ENCODE assay signal across 30 cellular contexts in the genomic region with DNA sequence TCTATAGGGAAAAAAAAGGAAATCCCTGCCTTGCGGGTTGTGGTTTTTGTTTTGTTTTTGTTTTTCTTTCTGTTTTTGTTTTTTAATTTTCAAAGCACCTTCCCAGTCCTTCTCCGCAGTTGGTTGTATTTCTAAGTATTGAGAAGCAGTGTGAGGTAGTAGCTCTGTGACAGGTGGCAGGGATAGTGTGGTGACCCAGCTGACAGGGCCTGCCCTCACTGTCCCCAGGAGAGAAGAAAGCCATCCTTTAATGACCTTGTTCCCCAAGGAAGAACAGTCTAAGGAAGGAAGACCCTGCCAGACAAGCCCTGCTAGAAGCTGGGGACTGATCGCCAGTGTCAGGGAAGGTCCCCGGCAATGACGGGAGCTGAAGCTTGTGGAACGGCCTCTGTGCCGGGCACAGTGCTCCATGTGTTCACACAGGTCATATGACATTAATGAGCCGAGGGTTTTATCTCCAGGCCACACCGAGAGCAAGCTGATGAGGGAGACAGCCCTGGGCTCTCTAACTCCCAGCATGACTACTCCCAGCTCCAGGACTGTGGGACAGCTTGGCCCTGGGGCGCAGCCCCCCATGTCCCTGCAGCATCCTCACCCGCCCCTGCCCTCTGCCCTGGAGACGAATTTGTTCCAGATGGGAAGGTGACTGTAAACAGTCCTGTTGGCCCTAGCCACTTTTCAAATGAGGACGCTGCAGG.
DNase-seq lines count a peak whose midpoint lies in the region; ATAC-seq and TF ChIP-seq lines count a peak whose summit lies in the region.
"Had no signal": no experiment of that assay in that cellular context is flagged by ENCODE, and none has a peak within 500 bp of the region (broad histone marks: within the 10 kb centered on the region; RNA-seq: fewer than 3 reads in every experiment).

No MANE protein-coding gene starts in this region.

- 67% methylated on average over 13 of the region's 13 CpGs for WGBS in hepatocyte (ENCODE audit: low lambda C conversion rate, missing lambda C conversion rate)
- 21 to 29% methylated on average over 13 of the region's 13 CpGs for WGBS in aorta, 2 donors

- no peaks in the 10 kb centered on the region for H3K27me3 ChIP-seq in hepatocyte
- no peaks in the 10 kb centered on the region for H3K27me3 ChIP-seq in parathyroid adenoma (ENCODE audit: control insufficient read depth, insufficient read depth, low read length)
- H3K27me3 ChIP-seq in aorta (ENCODE audit: control insufficient read depth in 1 of 2, insufficient read depth in 2 of 2, low read length in 1 of 2), result no peaks in the 10 kb centered on the region
- H3K27me3 ChIP-seq: dorsolateral prefrontal cortex, pancreas, sigmoid colon, tibial artery had no signal

- H2AFZ ChIP-seq in hepatocyte (no peak overlapping the region), parathyroid adenoma (peak overlapping the region; percentile 59)
- H2AFZ ChIP-seq: GM23248 had no signal

- no peak overlapping the region for H3K9ac ChIP-seq in parathyroid adenoma
- H3K9ac ChIP-seq: GM23248 had no signal

- DNase-seq in Right ventricle myocardium inferior (ENCODE audit: missing footprints) (no peak), cardiac septum (ENCODE audit: low spot score) (no peak), hepatocyte (ENCODE audit: low spot score) (no peak), aorta (no peak), NCI-H2081 (lab: John Stamatoyannopoulos, UW) (no peak)
- no peak for DNase-seq in activated naive CD8-positive, alpha-beta T cell treated with anti-CD3 and anti-CD28 coated beads for 36 hours
- DNase-seq in activated CD4-positive, CD25-positive, alpha-beta regulatory T cell treated with anti-CD3 and anti-CD28 coated beads, Interleukin-2, amount 50 U/mL, for 72 hours, result no peak
- DNase-seq: activated CD4-positive, alpha-beta T cell treated with anti-CD3 and anti-CD28 coated beads for 48 hours; activated gamma-delta T cell treated with Interleukin-2 at 50 U/mL for 16 hours; activated naive CD8-positive, alpha-beta T cell treated with anti-CD3 and anti-CD28 coated beads, Interleukin-2, amount 50 U/mL, for 24 hours; activated T-cell treated with anti-CD3 and anti-CD28 coated beads, Interleukin-2, amount 50 U/mL, for 4 hours; CD8-positive, alpha-beta memory T cell; DMS153; dorsolateral prefrontal cortex; GM23248; head of caudate nucleus; KG1; naive thymus-derived CD8-positive, alpha-beta T cell; NCI-H1417; NCI-H2029 treated with DMSO at 0.1 percent for 48 hours; NCI-H345; NCI-H774; pancreas; sigmoid colon; stimulated activated CD4-positive, alpha-beta T cell treated with anti-CD3 and anti-CD28 coated beads, Interleukin-15, amount 100 ng/mL, for 24 hours; stimulated activated naive CD8-positive, alpha-beta T cell treated with anti-CD3 and anti-CD28 coated beads, Interleukin-15, Interleukin-2, amounts not matched to agents 100 U/mL and 50 U/mL, for 24 hours; tibial artery had no signal

- no peak overlapping the region for H3K27ac Mint-ChIP-seq in activated naive CD8-positive, alpha-beta T cell treated with anti-CD3 and anti-CD28 coated beads for 36 hours
- H3K27ac Mint-ChIP-seq: activated naive CD8-positive, alpha-beta T cell treated with anti-CD3 and anti-CD28 coated beads, Interleukin-2, amount 50 U/mL, for 24 hours; CD8-positive, alpha-beta memory T cell; naive thymus-derived CD8-positive, alpha-beta T cell; T-helper 2 cell treated with Interferon-gamma antibody and Interleukin-4, amounts not matched to agents 5 μg/mL and 100 μg/mL, for 36 hours had no signal

- H3K4me1 ChIP-seq in hepatocyte (ENCODE audit: insufficient read depth) (peaks cover 21% of the 10 kb centered on the region), parathyroid adenoma (peaks cover 67% of the 10 kb centered on the region), aorta (ENCODE audit: control insufficient read depth in 1 of 2, insufficient read depth in 2 of 2, low read length in 2 of 2) (peaks cover 0 to 11% of the 10 kb centered on the region in 2 donors)
- H3K4me1 ChIP-seq: pancreas had no signal

- no peaks in the 10 kb centered on the region for H3K4me1 Mint-ChIP-seq in activated naive CD8-positive, alpha-beta T cell treated with anti-CD3 and anti-CD28 coated beads for 36 hours
- H3K4me1 Mint-ChIP-seq: activated naive CD8-positive, alpha-beta T cell treated with anti-CD3 and anti-CD28 coated beads, Interleukin-2, amount 50 U/mL, for 24 hours; CD8-positive, alpha-beta memory T cell had no signal

- H3K36me3 Mint-ChIP-seq in activated naive CD8-positive, alpha-beta T cell treated with anti-CD3 and anti-CD28 coated beads for 36 hours, result no peaks in the 10 kb centered on the region
- H3K36me3 Mint-ChIP-seq: CD8-positive, alpha-beta memory T cell; naive thymus-derived CD8-positive, alpha-beta T cell had no signal

- peak overlapping the region; percentile 33 for H3K4me2 ChIP-seq in hepatocyte
- H3K4me2 ChIP-seq in parathyroid adenoma (ENCODE audit: low read length), result no peak overlapping the region

- no peaks in the 10 kb centered on the region for H3K9me3 Mint-ChIP-seq in activated naive CD8-positive, alpha-beta T cell treated with anti-CD3 and anti-CD28 coated beads for 36 hours
- H3K9me3 Mint-ChIP-seq: activated naive CD8-positive, alpha-beta T cell treated with anti-CD3 and anti-CD28 coated beads, Interleukin-2, amount 50 U/mL, for 24 hours; activated T-cell treated with anti-CD3 and anti-CD28 coated beads, Interleukin-2, amount 50 U/mL, for 4 hours; CD8-positive, alpha-beta memory T cell; T-helper 2 cell treated with Interferon-gamma antibody and Interleukin-4, amounts not matched to agents 5 μg/mL and 100 μg/mL, for 36 hours had no signal

- H3K27me3 Mint-ChIP-seq in activated naive CD8-positive, alpha-beta T cell treated with anti-CD3 and anti-CD28 coated beads for 36 hours, result no peaks in the 10 kb centered on the region

- no peak overlapping the region for H3K4me3 Mint-ChIP-seq in activated naive CD8-positive, alpha-beta T cell treated with anti-CD3 and anti-CD28 coated beads for 36 hours
- H3K4me3 Mint-ChIP-seq: activated naive CD8-positive, alpha-beta T cell treated with anti-CD3 and anti-CD28 coated beads, Interleukin-2, amount 50 U/mL, for 24 hours; activated T-cell treated with anti-CD3 and anti-CD28 coated beads, Interleukin-2, amount 50 U/mL, for 4 hours; CD8-positive, alpha-beta memory T cell; T-helper 2 cell treated with Interferon-gamma antibody and Interleukin-4, amounts not matched to agents 5 μg/mL and 100 μg/mL, for 36 hours had no signal

- ATAC-seq in Right ventricle myocardium inferior (peak; percentile 66), aorta (ENCODE audit: low FRiP score) (peak; percentile 24)
- ATAC-seq: activated naive CD8-positive, alpha-beta T cell treated with anti-CD3 and anti-CD28 coated beads, Interleukin-2, amount 50 U/mL, for 24 hours; activated T-cell treated with anti-CD3 and anti-CD28 coated beads, Interleukin-2, amount 50 U/mL, for 4 hours; naive thymus-derived CD8-positive, alpha-beta T cell; pancreas; stimulated activated naive CD8-positive, alpha-beta T cell treated with anti-CD3 and anti-CD28 coated beads, Interleukin-15, Interleukin-2, amounts not matched to agents 100 U/mL and 50 U/mL, for 24 hours had no signal

- TF ChIP-seq CTCF in hepatocyte (IDR thresholded peaks at IDR 0.05; ENCODE audit: poor library complexity) (no peak), parathyroid adenoma (IDR thresholded peaks at IDR 0.05) (no peak)

- H3K4me3 ChIP-seq in hepatocyte, result no peak overlapping the region
- no peak overlapping the region for H3K4me3 ChIP-seq in parathyroid adenoma (ENCODE audit: low read depth, low read length)
- H3K4me3 ChIP-seq in aorta (ENCODE audit: low read length in 2 of 2), result no peak overlapping the region
- H3K4me3 ChIP-seq: dorsolateral prefrontal cortex, GM23248, pancreas, sigmoid colon, tibial artery had no signal

- no peaks in the 10 kb centered on the region for H3K9me2 ChIP-seq in hepatocyte (replicated peaks; ENCODE audit: insufficient read depth)

- H3K27ac ChIP-seq in hepatocyte (peak overlapping the region; percentile 55), parathyroid adenoma (peak overlapping the region; percentile 74), aorta (ENCODE audit: low read depth in 1 of 2, low read length in 2 of 2) (peak overlapping the region; percentile 6 to 14)
- H3K27ac ChIP-seq: dorsolateral prefrontal cortex, GM23248, pancreas, RWPE1, sigmoid colon had no signal

- no peaks in the 10 kb centered on the region for H3K79me2 ChIP-seq in hepatocyte
- no peaks in the 10 kb centered on the region for H3K79me2 ChIP-seq in parathyroid adenoma

- H4K20me1 ChIP-seq in hepatocyte (ENCODE audit: insufficient read depth, poor library complexity, severe bottlenecking), result no peaks in the 10 kb centered on the region

- intact Hi-C loops in Right ventricle myocardium inferior (cut with DNase I), result loop anchor here (2.0 to 5.0 kb wide), 2 partner anchors 44 to 106 kb away; partner anchors contain the start of gene VSTM4
- intact Hi-C loops in cardiac septum (cut with DNase I), result loop anchor here (5.0 kb wide), 1 partner anchor 104 kb away; no protein-coding TSS in a partner anchor
- intact Hi-C loops in aorta (cut with DNase I), result no loop called here

- H3K9me3 ChIP-seq in hepatocyte (ENCODE audit: low read depth) (no peaks in the 10 kb centered on the region), parathyroid adenoma (ENCODE audit: control insufficient read depth, low read length) (no peaks in the 10 kb centered on the region), aorta (ENCODE audit: control insufficient read depth, low read length) (no peaks in the 10 kb centered on the region)
- H3K9me3 ChIP-seq: pancreas, tibial artery had no signal

- H3K36me3 ChIP-seq in hepatocyte (replicated peaks; ENCODE audit: insufficient read depth, low read depth), result no peaks in the 10 kb centered on the region
- no peaks in the 10 kb centered on the region for H3K36me3 ChIP-seq in parathyroid adenoma (ENCODE audit: control insufficient read depth, insufficient read depth, low read length)
- no peaks in the 10 kb centered on the region for H3K36me3 ChIP-seq in aorta (ENCODE audit: control insufficient read depth in 1 of 2, insufficient read depth in 2 of 2, low read length in 1 of 2)
- H3K36me3 ChIP-seq: pancreas, sigmoid colon, tibial artery had no signal

Comparison
In these comparisons a context has a peak if more than half of its experiments do, and no peak if none do; other contexts are left out.
1. H3K27ac ChIP-seq: peak in every context shown above with its lines; median percentile 74 in parathyroid adenoma; 55 in hepatocyte; 10 in aorta.
2. intact Hi-C loops: an anchor here in Right ventricle myocardium inferior (2.0 to 5.0 kb wide) and cardiac septum (5.0 kb wide); none called in aorta.